ENCODE assay signal across 12 cellular contexts in the genomic region with DNA sequence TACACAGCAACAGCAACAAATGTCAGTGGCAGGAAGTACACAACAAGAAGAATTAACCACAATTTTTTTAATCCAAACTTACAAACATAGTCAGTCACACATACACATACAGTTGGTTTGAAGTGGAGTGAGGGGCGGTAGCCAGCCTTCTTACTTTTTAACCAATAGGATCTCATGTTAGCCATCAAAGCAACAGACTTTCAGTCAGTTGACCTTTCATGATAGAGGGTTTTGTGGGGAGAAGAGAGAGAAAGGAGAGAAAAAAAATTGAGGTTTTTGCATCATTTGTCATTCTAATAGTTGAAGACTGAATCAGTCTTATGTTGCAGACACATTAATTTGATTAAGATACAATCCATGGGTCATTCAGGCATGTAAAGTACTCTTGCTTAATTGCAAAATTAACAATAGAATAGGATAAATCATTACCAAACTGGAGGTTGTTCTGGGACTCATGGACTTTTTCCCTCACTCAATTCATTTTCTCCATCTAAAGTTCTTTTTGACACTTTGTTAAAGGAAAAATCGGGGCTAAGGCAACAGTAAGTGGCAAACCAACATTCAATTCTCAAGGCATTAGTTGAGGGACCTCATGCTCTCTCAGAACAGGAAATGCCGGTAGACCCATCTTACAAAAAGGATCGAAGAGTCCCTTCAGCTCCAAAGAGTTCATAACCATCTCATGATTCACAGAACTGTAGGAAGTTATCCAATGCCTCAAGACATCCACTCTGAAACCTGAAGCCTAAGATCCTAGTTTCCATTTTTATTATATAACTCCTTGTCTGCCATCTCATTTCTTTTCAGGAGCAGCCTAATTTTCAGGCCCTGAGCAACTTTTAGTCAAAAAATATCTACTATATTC.
DNase-seq lines count a peak whose midpoint lies in the region; ATAC-seq, FAIRE-seq and TF ChIP-seq lines count a peak whose summit lies in the region.
"Had no signal": no experiment of that assay in that cellular context is flagged by ENCODE, and none has a peak within 500 bp of the region (broad histone marks: within the 10 kb centered on the region; RNA-seq: fewer than 3 reads in every experiment).

No MANE protein-coding gene starts in this region.

- DNase-seq in activated CD8-positive, alpha-beta memory T cell treated with anti-CD3 and anti-CD28 coated beads, Interleukin-2, amount 50 U/mL, for 4 hours: peak; percentile 38
- DNase-seq in activated CD8-positive, alpha-beta memory T cell treated with anti-CD3 and anti-CD28 coated beads, Interleukin-2, amount 50 U/mL, for 48 hours: no peak
- peak; percentile 62 for DNase-seq in central memory CD4-positive, alpha-beta T cell
- DNase-seq in spleen (no peak), GM12891 (ENCODE audit: insufficient read length, low spot score) (no peak), globus pallidus (ENCODE audit: low spot score) (no peak)
- DNase-seq: NCI-H2029 treated with DMSO at 0.1 percent for 48 hours, tibial artery had no signal

- 67 to 85% (median 80%) methylated on average over 4 of the region's 4 CpGs for WGBS in spleen, 5 donors

- H3K27me3 ChIP-seq in spleen (replicated peaks in 1 of 7): no peaks in the 10 kb centered on the region
- H3K27me3 ChIP-seq: tibial artery had no signal

- peaks cover 0 to 31% (median 5%) of the 10 kb centered on the region in 6 donors for H3K4me1 ChIP-seq in spleen
- H3K4me1 ChIP-seq: tibial artery had no signal

- intact Hi-C loops in spleen (cut with DNase I; ENCODE audit: low total_unique reads): no loop called here

- no peak overlapping the region for H3K4me3 ChIP-seq in spleen
- H3K4me3 ChIP-seq: PC-9, tibial artery had no signal

- TF ChIP-seq POLR2A in spleen (IDR thresholded peaks at IDR 0.05) (no peak), GM12891 (IDR thresholded peaks at IDR 0.05; ENCODE audit: low read depth, low read length) (no peak)

- H3K36me3 ChIP-seq in spleen: no peaks in the 10 kb centered on the region
- H3K36me3 ChIP-seq: tibial artery had no signal

- no peaks in the 10 kb centered on the region for H3K9me3 ChIP-seq in spleen
- H3K9me3 ChIP-seq: tibial artery had no signal

- ATAC-seq in SK-N-SH treated with all-trans-retinoic acid at 6 μM for 48 hours (peak; percentile 78), HG03354 (IDR thresholded peaks at IDR 0.05; ENCODE audit: poor library complexity, severe bottlenecking, unreplicated experiment) (no peak)

- peak overlapping the region in 5 of 8 donors; percentile 1 to 53 (median 36) for H3K27ac ChIP-seq in spleen
- H3K27ac ChIP-seq: PC-9, tibial artery, VCaP had no signal

- FAIRE-seq in GM12891 (lab: Jason Lieb, UNC): no peak

- TF ChIP-seq CTCF in spleen (IDR thresholded peaks at IDR 0.05 in 8 of 11, conservative IDR thresholded peaks at IDR 0.05 in 3 of 11): no peak

TF ChIP-seq in SK-N-SH treated with all-trans-retinoic acid at 6 μM for 48 hours, 23 proteins besides CTCF, POLR2A, EP300 and RAD21:
- TF ChIP-seq, protein P1, sequence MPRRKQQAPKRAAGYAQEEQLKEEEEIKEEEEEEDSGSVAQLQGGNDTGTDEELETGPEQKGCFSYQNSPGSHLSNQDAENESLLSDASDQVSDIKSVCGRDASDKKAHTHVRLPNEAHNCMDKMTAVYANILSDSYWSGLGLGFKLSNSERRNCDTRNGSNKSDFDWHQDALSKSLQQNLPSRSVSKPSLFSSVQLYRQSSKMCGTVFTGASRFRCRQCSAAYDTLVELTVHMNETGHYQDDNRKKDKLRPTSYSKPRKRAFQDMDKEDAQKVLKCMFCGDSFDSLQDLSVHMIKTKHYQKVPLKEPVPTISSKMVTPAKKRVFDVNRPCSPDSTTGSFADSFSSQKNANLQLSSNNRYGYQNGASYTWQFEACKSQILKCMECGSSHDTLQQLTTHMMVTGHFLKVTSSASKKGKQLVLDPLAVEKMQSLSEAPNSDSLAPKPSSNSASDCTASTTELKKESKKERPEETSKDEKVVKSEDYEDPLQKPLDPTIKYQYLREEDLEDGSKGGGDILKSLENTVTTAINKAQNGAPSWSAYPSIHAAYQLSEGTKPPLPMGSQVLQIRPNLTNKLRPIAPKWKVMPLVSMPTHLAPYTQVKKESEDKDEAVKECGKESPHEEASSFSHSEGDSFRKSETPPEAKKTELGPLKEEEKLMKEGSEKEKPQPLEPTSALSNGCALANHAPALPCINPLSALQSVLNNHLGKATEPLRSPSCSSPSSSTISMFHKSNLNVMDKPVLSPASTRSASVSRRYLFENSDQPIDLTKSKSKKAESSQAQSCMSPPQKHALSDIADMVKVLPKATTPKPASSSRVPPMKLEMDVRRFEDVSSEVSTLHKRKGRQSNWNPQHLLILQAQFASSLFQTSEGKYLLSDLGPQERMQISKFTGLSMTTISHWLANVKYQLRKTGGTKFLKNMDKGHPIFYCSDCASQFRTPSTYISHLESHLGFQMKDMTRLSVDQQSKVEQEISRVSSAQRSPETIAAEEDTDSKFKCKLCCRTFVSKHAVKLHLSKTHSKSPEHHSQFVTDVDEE (CRISPR knock-in tag; IDR thresholded peaks at IDR 0.05): no peak
- TF ChIP-seq TCF4 (CRISPR knock-in tag; IDR thresholded peaks at IDR 0.05; ENCODE audit: borderline replicate concordance): no peak
- TF ChIP-seq RARB (CRISPR knock-in tag; IDR thresholded peaks at IDR 0.05): no peak
- no peak for TF ChIP-seq CSRNP3 (CRISPR knock-in tag; IDR thresholded peaks at IDR 0.05)
- no peak for TF ChIP-seq ZNF70 (CRISPR knock-in tag; IDR thresholded peaks at IDR 0.05)

TF ChIP-seq in GM12891, 5 proteins besides CTCF, POLR2A, EP300 and RAD21:
- no peak for TF ChIP-seq POU2F2 (IDR thresholded peaks at IDR 0.05; ENCODE audit: low read depth, low read length)
- TF ChIP-seq TAF1 (IDR thresholded peaks at IDR 0.05; ENCODE audit: low read depth, low read length): no peak
- TF ChIP-seq POLR2AphosphoS5 (IDR thresholded peaks at IDR 0.05; ENCODE audit: low read depth, low read length): no peak
- TF ChIP-seq SPI1 (IDR thresholded peaks at IDR 0.05; ENCODE audit: low read depth, low read length): no peak
- no peak for TF ChIP-seq PAX5 (IDR thresholded peaks at IDR 0.05; ENCODE audit: insufficient read depth, low read length, severe bottlenecking)

Comparison
In these comparisons a context has a peak if more than half of its experiments do, and no peak if none do; other contexts are left out.
1. DNase-seq: peak in activated CD8-positive, alpha-beta memory T cell treated with anti-CD3 and anti-CD28 coated beads, Interleukin-2, amount 50 U/mL, for 4 hours (single experiment) and central memory CD4-positive, alpha-beta T cell (single experiment); none in activated CD8-positive, alpha-beta memory T cell treated with anti-CD3 and anti-CD28 coated beads, Interleukin-2, amount 50 U/mL, for 48 hours (single experiment), spleen (single experiment), GM12891 (single experiment) and globus pallidus (single experiment).